In the genomic region with DNA sequence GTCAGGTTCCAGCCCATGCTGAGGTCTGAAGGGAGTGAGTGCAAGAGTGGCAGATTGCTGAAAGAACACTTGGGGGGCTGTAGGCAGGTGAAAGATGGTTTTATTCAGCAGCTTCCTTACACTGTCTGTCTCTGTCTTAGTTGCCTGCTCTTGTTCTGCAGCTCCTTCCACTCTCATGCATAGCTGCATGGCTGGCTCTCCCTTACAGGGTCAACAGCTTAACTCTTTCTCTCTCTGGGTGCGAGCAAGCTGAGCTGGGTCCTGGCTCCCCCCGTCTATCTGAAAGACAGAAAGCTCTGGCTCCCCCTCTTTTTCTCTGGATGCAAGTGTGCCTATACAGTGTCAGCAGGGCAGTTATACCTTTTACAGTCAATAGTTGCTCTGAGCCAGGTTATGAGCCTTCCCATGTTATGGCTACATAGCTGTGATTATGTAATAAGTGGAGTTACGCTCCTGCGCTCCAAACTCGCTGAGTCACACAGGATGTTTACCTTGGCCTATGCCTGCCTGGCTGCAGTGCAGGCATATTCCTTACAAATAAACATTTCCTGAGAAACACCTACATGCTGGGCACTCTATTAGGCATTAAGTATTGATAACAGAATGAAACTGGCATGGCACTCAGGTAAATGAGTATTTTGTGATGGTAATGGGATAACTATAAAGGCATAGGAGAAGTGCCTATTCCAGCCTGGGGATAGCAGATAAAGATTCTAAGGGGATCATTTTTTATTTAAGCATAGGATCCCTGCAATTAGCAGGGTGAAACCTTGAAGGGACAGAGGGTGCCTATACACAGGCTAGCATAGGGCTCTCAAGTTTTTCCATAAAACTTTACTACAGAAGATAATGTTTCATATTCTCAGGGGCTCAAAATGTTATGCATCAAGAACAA, we compare ENCODE assay signal across 15 cellular contexts.
DNase-seq lines count a peak whose midpoint lies in the region; ATAC-seq and TF ChIP-seq lines count a peak whose summit lies in the region.
"Had no signal": no experiment of that assay in that cellular context is flagged by ENCODE, and none has a peak within 500 bp of the region (broad histone marks: within the 10 kb centered on the region; RNA-seq: fewer than 3 reads in every experiment).

No MANE protein-coding gene starts in this region.

- WGBS in right lobe of liver (ENCODE audit: insufficient coverage, low coverage, low lambda C conversion rate, missing lambda C conversion rate) = 31% methylated on average over 3 of the region's 5 CpGs

- peak overlapping the region in 2 of 3 donors; percentile 51 to 62 for H3K27ac ChIP-seq in right lobe of liver
- H3K27ac ChIP-seq in effector memory CD4-positive, alpha-beta T cell (ENCODE audit: insufficient read depth, low read length, poor library complexity, severe bottlenecking) = no peak overlapping the region
- H3K27ac ChIP-seq: C4-2B, SK-N-MC had no signal

- no peak for TF ChIP-seq CTCF in right lobe of liver (IDR thresholded peaks at IDR 0.05)

- H3K27me3 ChIP-seq in right lobe of liver = no peaks in the 10 kb centered on the region
- no peaks in the 10 kb centered on the region for H3K27me3 ChIP-seq in effector memory CD4-positive, alpha-beta T cell (replicated peaks; ENCODE audit: control insufficient read depth, insufficient read depth, low read length, poor library complexity, severe bottlenecking)

- DNase-seq in ELR (ENCODE audit: low read depth) (peak; percentile 81), NCI-H226 (peak; percentile 72), dermis microvascular lymphatic vessel endothelial cell (ENCODE audit: low read depth in 2 of 2) (peak; percentile 12 to 72), right lobe of liver (peak; percentile 58 to 76 (median 62)), GM03348 (ENCODE audit: low spot score) (no peak), COR-L47 (lab: John Stamatoyannopoulos, UW) (no peak), EL (no peak)
- DNase-seq in effector memory CD4-positive, alpha-beta T cell = no peak
- DNase-seq: effector memory CD8-positive, alpha-beta T cell; KG1; NCI-H446; nephron progenitor cell; stimulated activated CD4-positive, alpha-beta T cell treated with anti-CD3 and anti-CD28 coated beads, Interleukin-12 subunit alpha, Interleukin-12 subunit beta, amount 100 ng/mL, for 4 hours had no signal

- intact Hi-C loops in right lobe of liver (cut with DNase I) = no loop called here

- TF ChIP-seq POLR2A in right lobe of liver (IDR thresholded peaks at IDR 0.05) = no peak

- no peak overlapping the region for H3K4me3 ChIP-seq in right lobe of liver
- no peak overlapping the region for H3K4me3 ChIP-seq in effector memory CD4-positive, alpha-beta T cell (ENCODE audit: insufficient read depth, low read depth, low read length, poor library complexity, severe bottlenecking)
- H3K4me3 ChIP-seq: SK-N-MC had no signal

- no peaks in the 10 kb centered on the region for H3K9me3 ChIP-seq in right lobe of liver
- no peaks in the 10 kb centered on the region for H3K9me3 ChIP-seq in effector memory CD4-positive, alpha-beta T cell (ENCODE audit: control insufficient read depth, low read length)

- peak; percentile 90 to 96 (median 96) for ATAC-seq in right lobe of liver
- ATAC-seq: effector memory CD8-positive, alpha-beta T cell had no signal

- peaks cover 0 to 15% (median 7%) of the 10 kb centered on the region in 4 donors for H3K4me1 ChIP-seq in right lobe of liver
- H3K4me1 ChIP-seq in effector memory CD4-positive, alpha-beta T cell (ENCODE audit: control insufficient read depth, insufficient read depth, low read length, poor library complexity, severe bottlenecking) = no peaks in the 10 kb centered on the region

- H3K36me3 ChIP-seq in right lobe of liver = no peaks in the 10 kb centered on the region
- H3K36me3 ChIP-seq in effector memory CD4-positive, alpha-beta T cell (ENCODE audit: control insufficient read depth, insufficient read depth, low read length) = no peaks in the 10 kb centered on the region

Comparison
In these comparisons a context has a peak if more than half of its experiments do, and no peak if none do; other contexts are left out.
1. DNase-seq: peak in ELR (single experiment), NCI-H226 (single experiment), dermis microvascular lymphatic vessel endothelial cell (2 of 2) and right lobe of liver (3 of 3); none in GM03348 (single experiment), COR-L47 (single experiment), EL (single experiment) and effector memory CD4-positive, alpha-beta T cell (0 of 3).